ENCODE assay signal across 11 cellular contexts in the genomic region with DNA sequence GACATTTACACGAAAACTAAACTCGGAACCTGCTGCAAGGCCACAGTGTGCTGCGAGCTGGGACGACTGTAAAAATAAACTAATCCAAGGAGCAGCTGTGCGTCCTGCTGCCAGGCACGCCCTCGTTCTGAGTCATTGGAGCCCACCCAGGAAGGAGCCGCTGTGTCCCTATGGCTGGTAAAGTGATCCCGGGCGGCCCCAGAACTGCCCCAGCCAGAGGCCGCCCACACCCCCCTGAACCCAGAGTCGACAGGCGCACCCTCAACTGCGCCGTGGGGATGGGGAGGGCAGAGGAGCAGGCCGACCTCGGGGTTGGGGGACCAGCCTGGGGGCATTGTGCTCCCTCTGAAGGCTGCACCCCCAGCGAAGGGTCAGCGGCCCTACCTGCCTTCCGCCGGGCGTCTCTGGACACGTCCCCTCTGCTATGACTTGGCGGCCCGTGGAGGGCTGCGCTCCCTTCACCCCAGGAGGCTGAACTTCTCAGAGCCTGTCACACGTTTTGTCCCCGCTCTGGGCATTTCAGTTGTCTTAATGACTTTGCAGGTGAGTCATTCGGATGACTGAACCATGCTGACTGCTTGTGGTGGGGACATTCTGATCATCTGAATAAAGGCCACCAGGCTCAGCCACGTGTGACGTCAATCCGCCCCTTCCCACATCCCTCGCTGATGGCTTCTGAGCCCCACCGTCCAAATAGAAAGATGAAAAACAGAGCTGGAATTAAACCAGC. TPM values are rescaled to one million over a fixed set of nuclear protein-coding genes. Genes with fewer than 3 reads are reported as not detected.
A peak's percentile ranks its signal among the peaks of the same experiment; 100 is the strongest.
DNase-seq lines count a peak whose midpoint lies in the region; ATAC-seq, FAIRE-seq and TF ChIP-seq lines count a peak whose summit lies in the region.
"Had no signal": no experiment of that assay in that cellular context is flagged by ENCODE, and none has a peak within 500 bp of the region (broad histone marks: within the 10 kb centered on the region; RNA-seq: fewer than 3 reads in every experiment).

No MANE protein-coding gene starts in this region.

- peaks cover 0 to 13% (median 4%) of the 10 kb centered on the region in 3 donors for H3K27me3 Mint-ChIP-seq in immature natural killer cell (ENCODE audit: low read depth in 3 of 3)

- H3K56ac ChIP-seq in mesendoderm (ENCODE audit: low read length): no peak overlapping the region

- H2BK15ac ChIP-seq in mesendoderm (replicated peaks; ENCODE audit: low read depth): no peak overlapping the region

- no peaks in the 10 kb centered on the region for H3K27me3 ChIP-seq in brain microvascular endothelial cell (replicated peaks)
- no peaks in the 10 kb centered on the region for H3K27me3 ChIP-seq in mesendoderm (ENCODE audit: insufficient read depth, low read length, poor library complexity)

- H3K4me2 ChIP-seq in A549 (peak overlapping the region; percentile 90), mesendoderm (ENCODE audit: low read length) (no peak overlapping the region)

- no peak for TF ChIP-seq POLR2A in A549 (IDR thresholded peaks at IDR 0.05; ENCODE audit: low read length)

- no peak overlapping the region for H3K27ac Mint-ChIP-seq in immature natural killer cell

- H3K36me3 ChIP-seq in brain microvascular endothelial cell (replicated peaks): no peaks in the 10 kb centered on the region
- H3K36me3 ChIP-seq in mesendoderm (ENCODE audit: control insufficient read depth, insufficient read depth, low read length): no peaks in the 10 kb centered on the region

- H3K23ac ChIP-seq in mesendoderm (ENCODE audit: low read length): no peak overlapping the region

- H3K27ac ChIP-seq in A549 (peak overlapping the region; percentile 71 to 77; a peak in 4 of 6 replicates), brain microvascular endothelial cell (peak overlapping the region; percentile 87), mesendoderm (ENCODE audit: low read depth, low read length) (no peak overlapping the region)
- H3K27ac ChIP-seq: parathyroid adenoma had no signal

- H4K5ac ChIP-seq in mesendoderm (ENCODE audit: low read length): no peak overlapping the region

- no peak for FAIRE-seq in A549 (lab: Jason Lieb, UNC)

- CTCF ChIA-PET in A549 (lab: Yijun Ruan, JAX): interaction anchor here (1.1 to 2.8 kb wide), 2 partner anchors 16 kb away, joined by 3 to 18 read pairs; no protein-coding TSS in a partner anchor

- H3K18ac ChIP-seq in mesendoderm (ENCODE audit: low read length): no peak overlapping the region

- no peaks in the 10 kb centered on the region for H3K4me1 Mint-ChIP-seq in immature natural killer cell

- H3K4me1 ChIP-seq in A549 (peaks cover 20% of the 10 kb centered on the region), mesendoderm (ENCODE audit: control insufficient read depth, low read depth, low read length) (no peaks in the 10 kb centered on the region)
- H3K4me1 ChIP-seq: parathyroid adenoma had no signal

- TF ChIP-seq EP300 in A549 (IDR thresholded peaks at IDR 0.05): no peak

- H3K9me3 Mint-ChIP-seq in immature natural killer cell: peaks cover 0 to 4% (median 0%) of the 10 kb centered on the region in 6 donors

- H3K4me3 ChIP-seq in A549 (0 out of 3 replicates have a peak overlapping the region, but pooled peaks have one; percentile 23), brain microvascular endothelial cell (ENCODE audit: low read depth, low read length) (peak overlapping the region; percentile 44), mesendoderm (ENCODE audit: low read length) (no peak overlapping the region)

- no peaks in the 10 kb centered on the region for H3K79me2 ChIP-seq in mesendoderm (ENCODE audit: control insufficient read depth, insufficient read depth, low read length)
- H3K79me2 ChIP-seq: parathyroid adenoma had no signal

- no peaks in the 10 kb centered on the region for H3K9me3 ChIP-seq in A549

- H3K9ac ChIP-seq in mesendoderm (ENCODE audit: low read length): no peak overlapping the region
- H3K9ac ChIP-seq: parathyroid adenoma had no signal

- no peaks in the 10 kb centered on the region for H3K79me1 ChIP-seq in mesendoderm (ENCODE audit: low read length)

- H2AK5ac ChIP-seq in mesendoderm (ENCODE audit: low read length): no peak overlapping the region

- H4K8ac ChIP-seq in mesendoderm (ENCODE audit: low read depth, low read length): no peak overlapping the region

- TF ChIP-seq CTCF in A549 (IDR thresholded peaks at IDR 0.05) (no peak), brain microvascular endothelial cell (IDR thresholded peaks at IDR 0.05; ENCODE audit: low read depth, low read length, missing control alignments) (no peak), GM20000 (IDR thresholded peaks at IDR 0.05; ENCODE audit: extremely low read depth, missing control alignments) (no peak)

- WGBS in A549 (ENCODE audit: missing lambda C conversion rate): 14% methylated on average over 10 of the region's 34 CpGs
- WGBS in mesendoderm (ENCODE audit: extremely low coverage, insufficient coverage, low lambda C conversion rate): no CpG with 5 or more reads among the region's 34 CpGs

- no peaks in the 10 kb centered on the region for H3K36me3 Mint-ChIP-seq in immature natural killer cell

- H2BK5ac ChIP-seq in mesendoderm (ENCODE audit: low read length): no peak overlapping the region

- POLR2A ChIA-PET in A549 (lab: Yijun Ruan, JAX): interaction anchor here (0.9 kb wide), 1 partner anchor 38 kb away, joined by 4 read pairs; no protein-coding TSS in a partner anchor

- ATAC-seq in A549: peak; percentile 61 to 75

- H3K4ac ChIP-seq in mesendoderm (ENCODE audit: low read depth, low read length): no peak overlapping the region

- no peak for TF ChIP-seq RAD21 in A549 (conservative IDR thresholded peaks at IDR 0.05 in 1 of 2, IDR thresholded peaks at IDR 0.05 in 1 of 2)

- H2BK120ac ChIP-seq in mesendoderm (ENCODE audit: low read depth, low read length): no peak overlapping the region

- no peak overlapping the region for H3K4me3 Mint-ChIP-seq in immature natural killer cell

- in situ Hi-C loops in brain microvascular endothelial cell (cut with HindIII; ENCODE audit: low pct_ligation_motif_present, low sequenced_read_pairs): no loop called here

- DNase-seq in A549 (ENCODE audit: low read depth in 1 of 2, low spot score in 1 of 2): peak; percentile 41 to 52
- DNase-seq in HT1080 (ENCODE audit: low read depth): peak; percentile 78
- peak; percentile 78 for DNase-seq in brain microvascular endothelial cell
- peak; percentile 59 for DNase-seq in mesendoderm
- DNase-seq in immature natural killer cell: no peak
- DNase-seq in GM20000 (ENCODE audit: low spot score): no peak
- DNase-seq in cortex of kidney (lab: John Stamatoyannopoulos, UW): no peak
- no peak for DNase-seq in Kasumi-1 (lab: John Stamatoyannopoulos, UW)
- DNase-seq: DMS153, SHP77 had no signal

TF ChIP-seq in A549, 52 proteins besides CTCF, POLR2A, EP300 and RAD21:
- TF ChIP-seq CHD2 (IDR thresholded peaks at IDR 0.05; ENCODE audit: low read length, partially characterized antibody) (no peak), BHLHE40 (IDR thresholded peaks at IDR 0.05; ENCODE audit: low read depth, low read length) (no peak), EHMT2 (IDR thresholded peaks at IDR 0.05; ENCODE audit: low read depth) (no peak)
- TF ChIP-seq, protein P1, sequence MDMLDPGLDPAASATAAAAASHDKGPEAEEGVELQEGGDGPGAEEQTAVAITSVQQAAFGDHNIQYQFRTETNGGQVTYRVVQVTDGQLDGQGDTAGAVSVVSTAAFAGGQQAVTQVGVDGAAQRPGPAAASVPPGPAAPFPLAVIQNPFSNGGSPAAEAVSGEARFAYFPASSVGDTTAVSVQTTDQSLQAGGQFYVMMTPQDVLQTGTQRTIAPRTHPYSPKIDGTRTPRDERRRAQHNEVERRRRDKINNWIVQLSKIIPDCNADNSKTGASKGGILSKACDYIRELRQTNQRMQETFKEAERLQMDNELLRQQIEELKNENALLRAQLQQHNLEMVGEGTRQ (IDR thresholded peaks at IDR 0.05): no peak
- TF ChIP-seq, protein P2, sequence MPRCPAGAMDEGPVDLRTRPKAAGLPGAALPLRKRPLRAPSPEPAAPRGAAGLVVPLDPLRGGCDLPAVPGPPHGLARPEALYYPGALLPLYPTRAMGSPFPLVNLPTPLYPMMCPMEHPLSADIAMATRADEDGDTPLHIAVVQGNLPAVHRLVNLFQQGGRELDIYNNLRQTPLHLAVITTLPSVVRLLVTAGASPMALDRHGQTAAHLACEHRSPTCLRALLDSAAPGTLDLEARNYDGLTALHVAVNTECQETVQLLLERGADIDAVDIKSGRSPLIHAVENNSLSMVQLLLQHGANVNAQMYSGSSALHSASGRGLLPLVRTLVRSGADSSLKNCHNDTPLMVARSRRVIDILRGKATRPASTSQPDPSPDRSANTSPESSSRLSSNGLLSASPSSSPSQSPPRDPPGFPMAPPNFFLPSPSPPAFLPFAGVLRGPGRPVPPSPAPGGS (IDR thresholded peaks at IDR 0.05): no peak

RNA-seq across cellular contexts. Expression of a gene that starts 42.7 kb away (rescaled TPM):
- polyA plus RNA-seq in A549 (2011; rRNA removed) (11.0 and 11.4 TPM in 2 replicates), A549 (2017; fragmentation: RNase III; extraction: RNeasy Plus Mini Kit Qiagen cat#74134 plus additional on column Dnase treatment) (11.1 to 12.2 TPM (median 11.4 TPM) in 3 replicates), immature natural killer cell (under 1 TPM in 2 of 3 donors, not detected in 1; 0.14 to 0.36 TPM)
- 10.6 and 12.6 TPM in 2 replicates for polyA plus RNA-seq in A549 (2012; cell fraction: cytosol; rRNA removed)
- 7.4 and 7.8 TPM in 2 replicates for polyA plus RNA-seq in A549 (2012; cell fraction: nucleus; rRNA removed)
- 6.1 and 10.0 TPM in 2 replicates for polyA minus RNA-seq in A549 (2011; rRNA and poly(A)+ RNA removed)
- total RNA-seq in HT1080 (2014; rRNA removed; shearing (Covaris generic)): 0.95 and 1.0 TPM in 2 replicates
- polyA plus RNA-seq in HT1080 (2015; cell fraction: cytosol; rRNA removed): 1.0 and 1.5 TPM in 2 replicates
- polyA plus RNA-seq in HT1080 (2015; cell fraction: nucleus; rRNA removed): 1.0 and 1.2 TPM in 2 replicates
- 0.93 TPM for polyA plus RNA-seq in mesendoderm (2013, experiment 1 of 2)
- polyA plus RNA-seq in mesendoderm (2013, experiment 2 of 2): 1.2 TPM

RNA-seq across cellular contexts. Expression of a gene that starts 46.7 kb away (rescaled TPM):
- polyA plus RNA-seq in A549 (2011; rRNA removed) (3.7 and 3.8 TPM in 2 replicates), A549 (2017; fragmentation: RNase III; extraction: RNeasy Plus Mini Kit Qiagen cat#74134 plus additional on column Dnase treatment) (1.7 to 2.2 TPM (median 1.7 TPM) in 3 replicates), immature natural killer cell (under 1 TPM in 1 of 3 donors, not detected in 2; 0.17 TPM)
- polyA plus RNA-seq in A549 (2012; cell fraction: cytosol; rRNA removed): 1.8 and 2.1 TPM in 2 replicates
- 2.4 and 3.8 TPM in 2 replicates for polyA plus RNA-seq in A549 (2012; cell fraction: nucleus; rRNA removed)
- polyA minus RNA-seq in A549 (2011; rRNA and poly(A)+ RNA removed): 1.4 and 2.2 TPM in 2 replicates
- 0.19 and 0.23 TPM in 2 replicates for total RNA-seq in HT1080 (2014; rRNA removed; shearing (Covaris generic))
- polyA plus RNA-seq in HT1080 (2015; cell fraction: cytosol; rRNA removed): 1.4 and 2.4 TPM in 2 replicates
- polyA plus RNA-seq in HT1080 (2015; cell fraction: nucleus; rRNA removed): 1.2 and 2.6 TPM in 2 replicates
- polyA plus RNA-seq in mesendoderm (2013, experiment 1 of 2): 13.4 TPM
- 13.8 TPM for polyA plus RNA-seq in mesendoderm (2013, experiment 2 of 2)

Comparison
In these comparisons a context has a peak if more than half of its experiments do, and no peak if none do; other contexts are left out.
1. DNase-seq: peak in A549 (2 of 2), HT1080 (single experiment), brain microvascular endothelial cell (single experiment) and mesendoderm (single experiment); none in immature natural killer cell (0 of 3), GM20000 (single experiment), cortex of kidney (single experiment) and Kasumi-1 (0 of 2).
2. RNA of a gene that starts 42.7 kb away (polyA plus RNA-seq): 7.4 to 12.6 TPM in A549; 0.14 to 0.36 TPM in immature natural killer cell; every median in the first group is over 4 times any median in the second.